In genomic region chr1:168763031-168763430, GRCh38 we compare ENCODE assay signal across 1 cellular context.
TF ChIP-seq lines count a peak whose summit lies in the region.

No MANE protein-coding gene starts in this region.

TF ChIP-seq in GM23338, 12 proteins besides CTCF, POLR2A, EP300 and RAD21 (continued from another document):
- TF ChIP-seq ZNF462 (CRISPR knock-in tag; IDR thresholded peaks at IDR 0.05) (no peak), EZH2 (IDR thresholded peaks at IDR 0.05; ENCODE audit: low read depth, unreplicated experiment) (no peak), ETS1 (IDR thresholded peaks at IDR 0.05) (no peak), REST (IDR thresholded peaks at IDR 0.05; ENCODE audit: unreplicated experiment) (no peak)
TF ChIP-seq in GM23338: peak in this region for 0.
